Comparison of ENCODE assay signal across 22 cellular contexts in genomic region chr2:40148344-40148743, GRCh38.
DNase-seq lines count a peak whose midpoint lies in the region; ATAC-seq, FAIRE-seq and TF ChIP-seq lines count a peak whose summit lies in the region.
"Had no signal": no experiment of that assay in that cellular context is flagged by ENCODE, and none has a peak within 500 bp of the region (broad histone marks: within the 10 kb centered on the region; RNA-seq: fewer than 3 reads in every experiment).

No MANE protein-coding gene starts in this region.

- no peak for TF ChIP-seq RAD21 in HepG2 (CRISPR knock-in tag; IDR thresholded peaks at IDR 0.05)

- TF ChIP-seq EP300 in HepG2 (IDR thresholded peaks at IDR 0.05; ENCODE audit: low read depth in 2 of 2, low read length in 2 of 2) = no peak
- no peak for TF ChIP-seq EP300 in HepG2 (CRISPR knock-in tag; IDR thresholded peaks at IDR 0.05; ENCODE audit: borderline replicate concordance)
- no peak for TF ChIP-seq EP300 in gastroesophageal sphincter (IDR thresholded peaks at IDR 0.05)

- intact Hi-C loops in HepG2 (cut with micrococcal nuclease; ENCODE audit: unreplicated experiment) (no loop called here), right lobe of liver (cut with DNase I) (no loop called here), upper lobe of right lung (cut with DNase I) (no loop called here)

- H3K4me1 ChIP-seq in HepG2 (ENCODE audit: insufficient read depth, low read length) = no peaks in the 10 kb centered on the region
- H3K4me1 ChIP-seq in right lobe of liver = no peaks in the 10 kb centered on the region
- no peaks in the 10 kb centered on the region for H3K4me1 ChIP-seq in upper lobe of right lung
- no peaks in the 10 kb centered on the region for H3K4me1 ChIP-seq in gastroesophageal sphincter

- POLR2A ChIA-PET in HepG2 (lab: Yijun Ruan, JAX) = no interaction called here

- DNase-seq in HepG2 (ENCODE audit: low spot score) (no peak), right lobe of liver (no peak), NOMO-1 treated with dmso at 0.1 percent for 144 hours (lab: John Stamatoyannopoulos, UW; ENCODE audit: unreplicated experiment) (peak; percentile 82), SKM-1 treated with dmso at 0.1 percent for 144 hours (lab: John Stamatoyannopoulos, UW; ENCODE audit: unreplicated experiment) (peak; percentile 86), upper lobe of right lung (no peak)
- no peak for DNase-seq in activated T-cell treated with anti-CD3 and anti-CD28 coated beads, Interleukin-2, amount 50 U/mL, for 4 hours
- DNase-seq: 8988T, C1 segment of cervical spinal cord, EL, H9, HFFc6, KG1, NCI-H1417 treated with DMSO at 0.1 percent for 48 hours, NCI-H187, NCI-H446 treated with DMSO at 0.1 percent for 48 hours, NCI-H526 treated with DMSO at 0.1 percent for 48 hours had no signal

- H3K9ac ChIP-seq in HepG2 (ENCODE audit: insufficient read depth, low read depth, low read length) = no peak overlapping the region
- H3K9ac ChIP-seq: GM23248 had no signal

- no peaks in the 10 kb centered on the region for H3K36me3 Mint-ChIP-seq in activated T-cell treated with anti-CD3 and anti-CD28 coated beads, Interleukin-2, amount 50 U/mL, for 4 hours (ENCODE audit: insufficient read depth)

- H3K9me3 ChIP-seq in HepG2 (ENCODE audit: low read length) (no peaks in the 10 kb centered on the region), right lobe of liver (no peaks in the 10 kb centered on the region), upper lobe of right lung (no peaks in the 10 kb centered on the region), gastroesophageal sphincter (no peaks in the 10 kb centered on the region)

- H3K4me2 ChIP-seq in HepG2 (ENCODE audit: low read depth, low read length) = no peak overlapping the region

- no peaks in the 10 kb centered on the region for H3K36me3 ChIP-seq in HepG2 (replicated peaks in 1 of 2; ENCODE audit: control insufficient read depth in 1 of 2, insufficient read depth in 2 of 2, low read length in 2 of 2)
- H3K36me3 ChIP-seq in right lobe of liver = no peaks in the 10 kb centered on the region
- H3K36me3 ChIP-seq in upper lobe of right lung = no peaks in the 10 kb centered on the region
- peaks cover 0 to 13% of the 10 kb centered on the region in 2 donors for H3K36me3 ChIP-seq in gastroesophageal sphincter

- no peaks in the 10 kb centered on the region for H4K20me1 ChIP-seq in HepG2 (ENCODE audit: insufficient read depth, low read length)

- H3K4me3 ChIP-seq in HepG2 (replicated peaks in 1 of 3; ENCODE audit: insufficient read depth in 1 of 3, low read depth in 2 of 3, low read length in 3 of 3) = no peak overlapping the region
- H3K4me3 ChIP-seq in right lobe of liver = no peak overlapping the region
- no peak overlapping the region for H3K4me3 ChIP-seq in upper lobe of right lung
- H3K4me3 ChIP-seq in gastroesophageal sphincter = no peak overlapping the region
- H3K4me3 ChIP-seq: GM23248 had no signal

- H3K9me3 Mint-ChIP-seq in activated T-cell treated with anti-CD3 and anti-CD28 coated beads, Interleukin-2, amount 50 U/mL, for 4 hours = no peaks in the 10 kb centered on the region
- H3K9me3 Mint-ChIP-seq: HFFc6 had no signal

- H3K27me3 ChIP-seq in HepG2 (ENCODE audit: control insufficient read depth in 1 of 2, insufficient read depth in 2 of 2, low read length in 2 of 2) = peaks cover 2 to 8% of the 10 kb centered on the region in 2 experiments; a peak in 3 of 5 replicates
- H3K27me3 ChIP-seq in right lobe of liver = no peaks in the 10 kb centered on the region
- no peaks in the 10 kb centered on the region for H3K27me3 ChIP-seq in upper lobe of right lung
- no peaks in the 10 kb centered on the region for H3K27me3 ChIP-seq in gastroesophageal sphincter

- H3K4me3 Mint-ChIP-seq in activated T-cell treated with anti-CD3 and anti-CD28 coated beads, Interleukin-2, amount 50 U/mL, for 4 hours = no peak overlapping the region
- H3K4me3 Mint-ChIP-seq: H9, HFFc6 had no signal

- no peak overlapping the region for H2AFZ ChIP-seq in HepG2 (ENCODE audit: low read length)
- H2AFZ ChIP-seq: GM23248 had no signal

- CTCF ChIA-PET in HepG2 (lab: Yijun Ruan, JAX; ENCODE audit: low intra/inter-chr PET ratio, low total read pairs) = no interaction called here

- ATAC-seq in HepG2 (no peak), right lobe of liver (no peak), upper lobe of right lung (peak; percentile 70), gastroesophageal sphincter (no peak), GM18858 (IDR thresholded peaks at IDR 0.05; ENCODE audit: unreplicated experiment) (no peak)
- ATAC-seq in activated T-cell treated with anti-CD3 and anti-CD28 coated beads, Interleukin-2, amount 50 U/mL, for 4 hours = no peak
- ATAC-seq: Right ventricle myocardium inferior had no signal

- no peaks in the 10 kb centered on the region for H3K79me2 ChIP-seq in HepG2 (ENCODE audit: insufficient read depth, low read length)

- no peak for FAIRE-seq in HepG2 (lab: Jason Lieb, UNC)
- FAIRE-seq: D721Med, RCC 7860 had no signal

- no TSS peak for BruUV-seq in HepG2 (replicated peaks; lab: Mats Ljungman, UMichigan)

- H3K27me3 Mint-ChIP-seq in activated T-cell treated with anti-CD3 and anti-CD28 coated beads, Interleukin-2, amount 50 U/mL, for 4 hours (ENCODE audit: low read depth) = no peaks in the 10 kb centered on the region

- no peak for TF ChIP-seq CTCF in HepG2 (CRISPR knock-in tag; IDR thresholded peaks at IDR 0.05)
- no peak for TF ChIP-seq CTCF in right lobe of liver (IDR thresholded peaks at IDR 0.05)
- TF ChIP-seq CTCF in upper lobe of right lung (IDR thresholded peaks at IDR 0.05) = no peak
- no peak for TF ChIP-seq CTCF in gastroesophageal sphincter (IDR thresholded peaks at IDR 0.05)

- H3K4me1 Mint-ChIP-seq in activated T-cell treated with anti-CD3 and anti-CD28 coated beads, Interleukin-2, amount 50 U/mL, for 4 hours (ENCODE audit: low read depth) = no peaks in the 10 kb centered on the region

- no peak for TF ChIP-seq POLR2A in HepG2 (IDR thresholded peaks at IDR 0.05; ENCODE audit: insufficient read depth in 1 of 2, low read depth in 2 of 2, low read length in 2 of 2)
- no peak for TF ChIP-seq POLR2A in right lobe of liver (IDR thresholded peaks at IDR 0.05)
- no peak for TF ChIP-seq POLR2A in gastroesophageal sphincter (IDR thresholded peaks at IDR 0.05)

- in situ Hi-C loops in HepG2 (cut with HindIII; ENCODE audit: extremely low pct_ligation_motif_present, low pct_unique_long_range_greater_than_20kb) = no loop called here

- under 1% methylated on average over 6 of the region's 6 CpGs for WGBS in HepG2 (ENCODE audit: low lambda C conversion rate)
- WGBS in right lobe of liver (ENCODE audit: insufficient coverage, low coverage, low lambda C conversion rate, missing lambda C conversion rate) = 46% methylated on average over 6 of the region's 6 CpGs
- WGBS in gastroesophageal sphincter (ENCODE audit: low coverage in 1 of 2), 2 donors = 84 to 94% methylated on average over 5 to 6 of the region's 6 CpGs

- H3K27ac ChIP-seq in HepG2 (ENCODE audit: extremely low read length, insufficient read depth, low read length) (no peak overlapping the region), right lobe of liver (no peak overlapping the region), upper lobe of right lung (no peak overlapping the region), gastroesophageal sphincter (no peak overlapping the region)
- H3K27ac ChIP-seq: GM23248 had no signal

TF ChIP-seq in HepG2, 621 proteins besides CTCF, POLR2A, EP300 and RAD21:
- 0 out of 2 replicates have a peak, but pooled peaks have one; percentile 21 for TF ChIP-seq ZNF629 (CRISPR knock-in tag; conservative IDR thresholded peaks at IDR 0.05)
- TF ChIP-seq NFYC (CRISPR knock-in tag; IDR thresholded peaks at IDR 0.05) = no peak

Comparison
In these comparisons a context has a peak if more than half of its experiments do, and no peak if none do; other contexts are left out.
1. DNase-seq: peak in NOMO-1 treated with dmso at 0.1 percent for 144 hours (single experiment) and SKM-1 treated with dmso at 0.1 percent for 144 hours (single experiment); none in HepG2 (single experiment), right lobe of liver (0 of 3), upper lobe of right lung (single experiment) and activated T-cell treated with anti-CD3 and anti-CD28 coated beads, Interleukin-2, amount 50 U/mL, for 4 hours (single experiment).